In the genomic region with DNA sequence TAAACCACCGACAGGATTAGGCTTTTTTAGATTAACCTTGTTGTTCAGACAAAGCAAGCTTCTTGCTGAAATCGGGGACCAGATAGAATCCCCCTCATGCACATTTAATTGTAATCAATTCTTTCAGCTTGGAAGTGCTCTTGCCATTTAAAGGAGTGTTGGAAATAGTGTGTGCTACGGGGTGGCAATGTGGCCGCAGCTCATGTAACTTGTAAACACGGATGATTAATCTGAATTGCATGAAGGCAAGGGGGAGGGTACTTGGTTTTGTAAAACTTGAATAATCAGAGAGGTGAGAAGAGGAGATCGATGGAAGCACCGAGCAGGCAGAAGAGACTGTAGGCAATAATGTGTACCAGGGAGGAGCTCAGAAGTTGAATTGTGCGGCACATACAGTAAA, we compare ENCODE assay signal across 25 cellular contexts.
"Had no signal": no experiment of that assay in that cellular context is flagged by ENCODE, and none has a peak within 500 bp of the region (broad histone marks: within the 10 kb centered on the region; RNA-seq: fewer than 3 reads in every experiment).

No MANE protein-coding gene starts in this region.

- H3K9me3 ChIP-seq: adrenal gland, esophagus muscularis mucosa, ovary, prostate gland, right atrium auricular region, SK-N-SH, tibial nerve had no signal

- ATAC-seq: activated CD4-positive, alpha-beta T cell treated with anti-CD3 and anti-CD28 coated beads for 36 hours; activated CD8-positive, alpha-beta memory T cell treated with anti-CD3 and anti-CD28 coated beads, Interleukin-2, amount 10 ng/mL, durations not matched to agents 7 days and 5 days; activated CD8-positive, alpha-beta T cell treated with anti-CD3 and anti-CD28 coated beads, Interleukin-2, amount 10 ng/mL, durations not matched to agents 7 days and 5 days; effector memory CD8-positive, alpha-beta T cell; foreskin keratinocyte; T-helper 17 cell had no signal

- H3K27ac Mint-ChIP-seq: activated CD4-positive, alpha-beta T cell treated with anti-CD3 and anti-CD28 coated beads for 36 hours; activated CD8-positive, alpha-beta memory T cell treated with anti-CD3 and anti-CD28 coated beads, Interleukin-2, amount 10 ng/mL, durations not matched to agents 7 days and 5 days; activated CD8-positive, alpha-beta T cell treated with anti-CD3 and anti-CD28 coated beads, Interleukin-2, amount 10 ng/mL, durations not matched to agents 7 days and 5 days; activated naive CD8-positive, alpha-beta T cell treated with anti-CD3 and anti-CD28 coated beads for 36 hours; effector memory CD8-positive, alpha-beta T cell; T-helper 17 cell had no signal

- DNase-seq: activated CD4-positive, alpha-beta T cell treated with anti-CD3 and anti-CD28 coated beads for 36 hours; activated CD4-positive, CD25-positive, alpha-beta regulatory T cell; activated CD8-positive, alpha-beta memory T cell treated with anti-CD3 and anti-CD28 coated beads, Interleukin-2, amount 10 ng/mL, durations not matched to agents 7 days and 5 days; activated CD8-positive, alpha-beta T cell treated with anti-CD3 and anti-CD28 coated beads, Interleukin-2, amount 10 ng/mL, durations not matched to agents 7 days and 5 days; activated naive CD4-positive, alpha-beta T cell; activated naive CD8-positive, alpha-beta T cell treated with anti-CD3 and anti-CD28 coated beads for 36 hours; activated T-cell treated with anti-CD3 and anti-CD28 coated beads, Interleukin-2, amount 50 U/mL, for 48 hours; adrenal gland; aorta; brain microvascular endothelial cell; caudate nucleus; cortex of kidney; effector memory CD8-positive, alpha-beta T cell; foreskin keratinocyte; islet precursor cell; mammary epithelial cell; ovary; SK-N-SH; stimulated activated naive CD4-positive, alpha-beta T cell; SW 1271; T-helper 17 cell had no signal

- H3K9me3 Mint-ChIP-seq: activated naive CD8-positive, alpha-beta T cell treated with anti-CD3 and anti-CD28 coated beads for 36 hours; effector memory CD8-positive, alpha-beta T cell had no signal

- H3K27me3 ChIP-seq: adrenal gland, brain microvascular endothelial cell, esophagus muscularis mucosa, foreskin keratinocyte, ovary, right atrium auricular region, tibial nerve had no signal

- H3K36me3 ChIP-seq: adrenal gland, brain microvascular endothelial cell, ovary, prostate gland, right atrium auricular region had no signal

- H3K27ac ChIP-seq: adrenal gland, brain microvascular endothelial cell, esophagus muscularis mucosa, foreskin keratinocyte, ovary, prostate gland, right atrium auricular region, tibial nerve had no signal

- H3K4me1 Mint-ChIP-seq: activated CD4-positive, alpha-beta T cell treated with anti-CD3 and anti-CD28 coated beads for 36 hours; activated CD8-positive, alpha-beta memory T cell treated with anti-CD3 and anti-CD28 coated beads, Interleukin-2, amount 10 ng/mL, durations not matched to agents 7 days and 5 days had no signal

- H3K4me3 Mint-ChIP-seq: activated CD4-positive, alpha-beta T cell treated with anti-CD3 and anti-CD28 coated beads for 36 hours; activated CD8-positive, alpha-beta memory T cell treated with anti-CD3 and anti-CD28 coated beads, Interleukin-2, amount 10 ng/mL, durations not matched to agents 7 days and 5 days; activated CD8-positive, alpha-beta T cell treated with anti-CD3 and anti-CD28 coated beads, Interleukin-2, amount 10 ng/mL, durations not matched to agents 7 days and 5 days; activated naive CD8-positive, alpha-beta T cell treated with anti-CD3 and anti-CD28 coated beads for 36 hours; effector memory CD8-positive, alpha-beta T cell; T-helper 17 cell had no signal

- H3K27me3 Mint-ChIP-seq: activated CD4-positive, alpha-beta T cell treated with anti-CD3 and anti-CD28 coated beads for 36 hours; activated CD8-positive, alpha-beta memory T cell treated with anti-CD3 and anti-CD28 coated beads, Interleukin-2, amount 10 ng/mL, durations not matched to agents 7 days and 5 days; activated naive CD8-positive, alpha-beta T cell treated with anti-CD3 and anti-CD28 coated beads for 36 hours; effector memory CD8-positive, alpha-beta T cell; T-helper 17 cell had no signal

- H3K4me1 ChIP-seq: adrenal gland, esophagus muscularis mucosa, foreskin keratinocyte, prostate gland, right atrium auricular region, tibial nerve had no signal

- H3K4me3 ChIP-seq: adrenal gland, esophagus muscularis mucosa, ovary, prostate gland, right atrium auricular region, tibial nerve had no signal
